9 cellular contexts compared by ENCODE assay signal in genomic region chr1:9653195-9653782, GRCh38. TPM values are rescaled to one million over a fixed set of nuclear protein-coding genes. Genes with fewer than 3 reads are reported as not detected.
DNase-seq lines count a peak whose midpoint lies in the region; ATAC-seq, FAIRE-seq and TF ChIP-seq lines count a peak whose summit lies in the region.
"Had no signal": no experiment of that assay in that cellular context is flagged by ENCODE, and none has a peak within 500 bp of the region (broad histone marks: within the 10 kb centered on the region; RNA-seq: fewer than 3 reads in every experiment).

No MANE protein-coding gene starts in this region.

- no peak overlapping the region; a peak in 1 of 8 replicates for H3K4me3 ChIP-seq in H1 (ENCODE audit: extremely low read depth in 1 of 4, insufficient read depth in 2 of 4, low read depth in 3 of 4, low read length in 4 of 4)
- H3K4me3 ChIP-seq in subcutaneous abdominal adipose tissue (ENCODE audit: low read depth in 1 of 5, low read length in 5 of 5) = peak overlapping the region; percentile 9 to 72 (median 27)
- H3K4me3 ChIP-seq in tibial nerve = peak overlapping the region in 2 of 4 donors; percentile 58

- CTCF ChIA-PET in WTC11 (lab: Charles Lee) (interaction anchor here (1.2 to 2.7 kb wide), 3 partner anchors 12 to 38 kb away, joined by 3 to 7 read pairs (median 4); no protein-coding TSS in a partner anchor), H1 (lab: Charles Lee; ENCODE audit: partially characterized antibody) (interaction anchor here (0.7 to 2.0 kb wide), 11 partner anchors 8 to 68 kb away, joined by 3 to 11 read pairs (median 3); no protein-coding TSS in a partner anchor)

- no peak overlapping the region for H3K18ac ChIP-seq in H1 (ENCODE audit: extremely low read depth, low read length)

- peaks cover 8% of the 10 kb centered on the region for H3K23me2 ChIP-seq in H1 (ENCODE audit: low read depth, low read length)

- H2BK5ac ChIP-seq in H1 (ENCODE audit: low read depth, low read length) = no peak overlapping the region

- H3K9ac ChIP-seq in H1 (replicated peaks in 1 of 4; ENCODE audit: extremely low read depth in 1 of 4, low read depth in 3 of 4, low read length in 3 of 4) (no peak overlapping the region), subcutaneous abdominal adipose tissue (ENCODE audit: low read length in 5 of 5) (no peak overlapping the region)

- 90% methylated on average over 17 of the region's 17 CpGs; no CpG with 5 or more reads in 1 of the 2 experiments for WGBS in H1 (ENCODE audit: extremely low coverage in 1 of 2, insufficient coverage in 1 of 2, insufficient read length in 1 of 2, insufficient replicate concordance in 2 of 2, low coverage in 1 of 2, low lambda C conversion rate in 2 of 2, missing lambda C conversion rate in 1 of 2), 2 experiments
- 38 to 48% methylated on average over 16 to 17 of the region's 17 CpGs for WGBS in tibial nerve, 2 donors

- no peak overlapping the region for H3K4ac ChIP-seq in H1 (replicated peaks; ENCODE audit: insufficient read length, low read depth, low read length)

- no peaks in the 10 kb centered on the region for H3K9me3 ChIP-seq in H1 (ENCODE audit: insufficient read depth in 2 of 2, low read depth in 1 of 2, low read length in 1 of 2)
- H3K9me3 ChIP-seq in subcutaneous abdominal adipose tissue (ENCODE audit: control insufficient read depth in 5 of 5, low read length in 5 of 5) = no peaks in the 10 kb centered on the region
- no peaks in the 10 kb centered on the region for H3K9me3 ChIP-seq in tibial nerve

- peak; percentile 66 for DNase-seq in activated effector memory CD4-positive, alpha-beta T cell treated with anti-CD3 and anti-CD28 coated beads, Interleukin-2, amount 50 U/mL, for 16 hours
- no peak for DNase-seq in activated effector memory CD4-positive, alpha-beta T cell treated with Interleukin-2 at 50 U/mL for 16 hours
- no peak for DNase-seq in WTC11 (ENCODE audit: low spot score)
- DNase-seq in H1 (ENCODE audit: low read depth in 1 of 2, low spot score in 2 of 2) = no peak
- no peak for DNase-seq in NCI-H146 (lab: John Stamatoyannopoulos, UW)
- DNase-seq in tibial nerve (ENCODE audit: low spot score in 2 of 2) = no peak
- DNase-seq: ACHN had no signal

- peaks cover 58% of the 10 kb centered on the region for H3K27me3 Mint-ChIP-seq in WTC11 (ENCODE audit: low read depth)

- H4K91ac ChIP-seq in H1 (replicated peaks; ENCODE audit: insufficient read length, low read length) = no peak overlapping the region

- no peak for TF ChIP-seq RAD21 in H1 (IDR thresholded peaks at IDR 0.05 in 1 of 2, conservative IDR thresholded peaks at IDR 0.05 in 1 of 2; ENCODE audit: low read depth in 2 of 2, low read length in 2 of 2)

- H3K4me1 ChIP-seq in H1 (replicated peaks in 1 of 4; ENCODE audit: control insufficient read depth in 3 of 4, insufficient read depth in 4 of 4, low read length in 3 of 4) (peaks cover 0 to 3% (median 0%) of the 10 kb centered on the region in 4 experiments; a peak in 3 of 7 replicates), subcutaneous abdominal adipose tissue (ENCODE audit: control insufficient read depth in 5 of 5, insufficient read depth in 5 of 5, low read length in 5 of 5) (peaks cover 0 to 37% (median 15%) of the 10 kb centered on the region in 5 donors), tibial nerve (peaks cover 0 to 20% (median 7%) of the 10 kb centered on the region in 4 donors)

- H2AFZ ChIP-seq in H1 (ENCODE audit: low read length) = no peak overlapping the region

- H3K36me3 Mint-ChIP-seq in WTC11 = no peaks in the 10 kb centered on the region

- POLR2A ChIA-PET in WTC11 (lab: Charles Lee) = no interaction called here
- POLR2A ChIA-PET in H1 (lab: Charles Lee; ENCODE audit: partially characterized antibody) = interaction anchor here (1.2 to 1.3 kb wide), 2 partner anchors 21 to 58 kb away, joined by 3 read pairs; no protein-coding TSS in a partner anchor

- H3K36me3 ChIP-seq in H1 (ENCODE audit: control insufficient read depth in 2 of 4, insufficient read depth in 4 of 4, low read length in 3 of 4) (no peaks in the 10 kb centered on the region), subcutaneous abdominal adipose tissue (ENCODE audit: control insufficient read depth in 5 of 5, insufficient read depth in 5 of 5, low read length in 5 of 5) (no peaks in the 10 kb centered on the region), tibial nerve (no peaks in the 10 kb centered on the region)

- no peak overlapping the region for H3K27ac Mint-ChIP-seq in WTC11

- H3K14ac ChIP-seq in H1 (ENCODE audit: insufficient read length) = no peak overlapping the region

- no peak overlapping the region for H2BK12ac ChIP-seq in H1 (ENCODE audit: low read depth, low read length)

- H3K4me1 Mint-ChIP-seq in WTC11 = peaks cover 10% of the 10 kb centered on the region

- no peak for FAIRE-seq in H1 (lab: Jason Lieb, UNC)

- peak overlapping the region; percentile 65 to 90; a peak in 3 of 4 replicates for H3K4me2 ChIP-seq in H1 (ENCODE audit: insufficient read depth in 1 of 2, low read depth in 2 of 2, low read length in 2 of 2)

- no peak overlapping the region for H3K56ac ChIP-seq in H1 (replicated peaks; ENCODE audit: insufficient read length, low read depth, low read length)

- H2BK120ac ChIP-seq in H1 (replicated peaks; ENCODE audit: low read depth, low read length) = no peak overlapping the region

- H4K8ac ChIP-seq in H1 (ENCODE audit: extremely low read depth, insufficient read depth, low read length) = no peak overlapping the region

- no peaks in the 10 kb centered on the region for H4K20me1 ChIP-seq in H1 (replicated peaks in 1 of 2; ENCODE audit: control insufficient read depth in 1 of 2, insufficient read depth in 2 of 2, low read length in 2 of 2)

- no peak for TF ChIP-seq EP300 in H1 (IDR thresholded peaks at IDR 0.05; ENCODE audit: borderline replicate concordance in 1 of 2, low read depth in 2 of 2, low read length in 2 of 2)
- no peak for TF ChIP-seq EP300 in tibial nerve (IDR thresholded peaks at IDR 0.05)

- no peaks in the 10 kb centered on the region for H3K79me1 ChIP-seq in H1 (ENCODE audit: low read depth, low read length)

- H3K4me3 Mint-ChIP-seq in WTC11 = peak overlapping the region; percentile 72

- H3K27me3 ChIP-seq in H1 (replicated peaks in 1 of 4; ENCODE audit: control insufficient read depth in 3 of 4, extremely low read depth in 1 of 4, insufficient read depth in 3 of 4, low read length in 3 of 4) (peaks cover 5 to 33% (median 29%) of the 10 kb centered on the region in 4 experiments), subcutaneous abdominal adipose tissue (ENCODE audit: control insufficient read depth in 5 of 5, insufficient read depth in 4 of 5, low read length in 5 of 5) (peaks cover 4 to 29% (median 7%) of the 10 kb centered on the region in 5 donors), tibial nerve (peaks cover 0 to 46% of the 10 kb centered on the region in 2 donors)

- no peaks in the 10 kb centered on the region for H3K79me2 ChIP-seq in H1 (ENCODE audit: control insufficient read depth in 1 of 2, insufficient read depth in 2 of 2, low read length in 2 of 2)

- no peak overlapping the region for H2AK5ac ChIP-seq in H1 (ENCODE audit: low read depth, low read length)

- H3K27ac ChIP-seq in H1 (ENCODE audit: low read depth, low read length) (no peak overlapping the region), subcutaneous abdominal adipose tissue (ENCODE audit: low read depth, low read length) (no peak overlapping the region), tibial nerve (peak overlapping the region in 1 of 4 donors; percentile 84)

- TF ChIP-seq POLR2A in H1 (IDR thresholded peaks at IDR 0.05; ENCODE audit: control extremely low read depth in 1 of 2, low read depth in 2 of 2, low read length in 2 of 2) = no peak
- TF ChIP-seq POLR2A in tibial nerve (IDR thresholded peaks at IDR 0.05) = no peak

- H2BK20ac ChIP-seq in H1 (ENCODE audit: low read length) = no peak overlapping the region

- H4K5ac ChIP-seq in H1 (ENCODE audit: insufficient read length, low read depth, low read length) = no peak overlapping the region

- ATAC-seq in WTC11 = no peak
- ATAC-seq in SK-N-SH treated with all-trans-retinoic acid at 6 μM for 48 hours = no peak

- no peak overlapping the region for H3K23ac ChIP-seq in H1 (ENCODE audit: insufficient read length)

- TF ChIP-seq CTCF in WTC11 (IDR thresholded peaks at IDR 0.05) (no peak), H1 (IDR thresholded peaks at IDR 0.05; ENCODE audit: control extremely low read depth in 1 of 3, insufficient read depth in 1 of 3, low read depth in 1 of 3, low read length in 3 of 3) (no peak), tibial nerve (IDR thresholded peaks at IDR 0.05) (no peak)

- no peaks in the 10 kb centered on the region for H3K9me3 Mint-ChIP-seq in WTC11

- no peak overlapping the region for H2BK15ac ChIP-seq in H1 (ENCODE audit: low read length)

TF ChIP-seq in WTC11, 78 proteins besides CTCF, POLR2A, EP300 and RAD21 (continues in another document):
- TF ChIP-seq ZNF263 (CRISPR knock-in tag; IDR thresholded peaks at IDR 0.05; ENCODE audit: low read depth) = no peak

TF ChIP-seq in H1, 55 proteins besides CTCF, POLR2A, EP300 and RAD21 (continues in another document):
- TF ChIP-seq E2F6 (IDR thresholded peaks at IDR 0.05) = 0 out of 2 replicates have a peak, but pooled peaks have one; percentile 5

TF ChIP-seq in SK-N-SH treated with all-trans-retinoic acid at 6 μM for 48 hours, 23 proteins besides CTCF, POLR2A, EP300 and RAD21 (continues in another document):
- TF ChIP-seq CREB5 (CRISPR knock-in tag; IDR thresholded peaks at IDR 0.05; ENCODE audit: low read depth) (no peak), SNAI2 (CRISPR knock-in tag; IDR thresholded peaks at IDR 0.05) (no peak)

RNA-seq across cellular contexts. Expression of gene PIK3CD, which starts 1.8 kb away (rescaled TPM):
- 17.9 to 23.1 TPM (median 20.2 TPM) in 3 replicates for total RNA-seq in WTC11 (2021)
- total RNA-seq in H1 (2021; fragmentation: NEBNext Ultra II Directional; extraction: Animal tissue kit (Norgen Biotek cat#: 25700)) = 24.1 and 24.8 TPM in 2 replicates
- polyA plus RNA-seq in H1 (2011; rRNA removed) = 20.6 and 28.8 TPM in 2 replicates
- 18.1 TPM for polyA plus RNA-seq in H1 (2011; cell fraction: cytosol; rRNA removed)
- 46.9 TPM for polyA plus RNA-seq in H1 (2011; cell fraction: nucleus; rRNA removed)
- 20.8 to 23.7 TPM (median 22.1 TPM) in 4 replicates for polyA plus RNA-seq in H1 (2012, experiment 1 of 2)
- polyA plus RNA-seq in H1 (2012, experiment 2 of 2) = 14.9 TPM
- polyA plus RNA-seq in H1 (2013, experiment 1 of 2) = 6.2 TPM
- polyA plus RNA-seq in H1 (2013, experiment 2 of 2) = 5.9 TPM
- polyA minus RNA-seq in H1 (2011; rRNA and poly(A)+ RNA removed) = 23.1 and 25.3 TPM in 2 replicates
- polyA minus RNA-seq in H1 (2011; cell fraction: cytosol; rRNA and poly(A)+ RNA removed) = 17.4 TPM
- 26.4 TPM for polyA minus RNA-seq in H1 (2011; cell fraction: nucleus; rRNA and poly(A)+ RNA removed)
- 10 to 100 TPM in 2 of 4 donors, 1 to 10 TPM in 2; 6.9 to 18.0 (median 10.2) TPM for total RNA-seq in tibial nerve

Comparison
In these comparisons a context has a peak if more than half of its experiments do, and no peak if none do; other contexts are left out.
1. H3K4me3 ChIP-seq: peak in subcutaneous abdominal adipose tissue (5 of 5); none in H1 (0 of 4).